20 cellular contexts compared by ENCODE assay signal in genomic region chr6:35378281-35378680, GRCh38. TPM values are rescaled to one million over a fixed set of nuclear protein-coding genes. Genes with fewer than 3 reads are reported as not detected.
DNase-seq lines count a peak whose midpoint lies in the region; ATAC-seq and TF ChIP-seq lines count a peak whose summit lies in the region.
"Had no signal": no experiment of that assay in that cellular context is flagged by ENCODE, and none has a peak within 500 bp of the region (broad histone marks: within the 10 kb centered on the region; RNA-seq: fewer than 3 reads in every experiment).

No MANE protein-coding gene starts in this region.

- peaks cover 21% of the 10 kb centered on the region for H3K9me3 Mint-ChIP-seq in WTC11
- peaks cover 33% of the 10 kb centered on the region for H3K9me3 Mint-ChIP-seq in nephron progenitor cell
- peaks cover 11% of the 10 kb centered on the region for H3K9me3 Mint-ChIP-seq in endodermal cell
- H3K9me3 Mint-ChIP-seq: HFFc6 had no signal

- H3K9me3 ChIP-seq in thoracic aorta (no peaks in the 10 kb centered on the region), endodermal cell (ENCODE audit: control insufficient read depth, low read length) (peaks cover 11% of the 10 kb centered on the region)
- H3K9me3 ChIP-seq: Caco-2, HAP-1 had no signal

- no peak overlapping the region for H3K9ac ChIP-seq in endodermal cell (ENCODE audit: extremely low read depth, low read length, poor library complexity, severe bottlenecking)
- H3K9ac ChIP-seq: BLaER1 had no signal

- TF ChIP-seq CTCF in AG10803 (conservative IDR thresholded peaks at IDR 0.05; ENCODE audit: low read length) (no peak), WTC11 (IDR thresholded peaks at IDR 0.05) (no peak), nephron progenitor cell (IDR thresholded peaks at IDR 0.05) (no peak), thoracic aorta (IDR thresholded peaks at IDR 0.05) (no peak), endodermal cell (conservative IDR thresholded peaks at IDR 0.05) (no peak)

- H3K36me3 ChIP-seq in thoracic aorta: no peaks in the 10 kb centered on the region
- no peaks in the 10 kb centered on the region for H3K36me3 ChIP-seq in endodermal cell (ENCODE audit: control insufficient read depth, insufficient read depth, low read length)
- H3K36me3 ChIP-seq: HAP-1 had no signal

- H3K27ac Mint-ChIP-seq in WTC11: peak overlapping the region; percentile 43; the same call in 1 of the 2 replicates
- peak overlapping the region; percentile 77 for H3K27ac Mint-ChIP-seq in nephron progenitor cell
- H3K27ac Mint-ChIP-seq in endodermal cell: no peak overlapping the region
- H3K27ac Mint-ChIP-seq: B cell; CD4-positive, CD25-positive, alpha-beta regulatory T cell; CD8-positive, alpha-beta T cell had no signal

- H3K36me3 Mint-ChIP-seq in WTC11 (peaks cover 17% of the 10 kb centered on the region), nephron progenitor cell (ENCODE audit: low read depth) (peaks cover 52% of the 10 kb centered on the region), endodermal cell (ENCODE audit: low read depth) (peaks cover 15% of the 10 kb centered on the region)

- CTCF ChIA-PET in WTC11 (lab: Charles Lee): interaction anchor here (0.7 to 3.5 kb wide), 5 partner anchors 10 to 174 kb away, joined by 3 to 9 read pairs (median 5); partner anchors contain the start of gene PPARD

- POLR2A ChIA-PET in WTC11 (lab: Charles Lee): no interaction called here

- H3K4me1 ChIP-seq in thoracic aorta (ENCODE audit: control insufficient read depth in 1 of 2, low read depth in 2 of 2) (peaks cover 20 to 41% of the 10 kb centered on the region in 2 donors), endodermal cell (ENCODE audit: control insufficient read depth, insufficient read depth, low read length) (no peaks in the 10 kb centered on the region)
- H3K4me1 ChIP-seq: Caco-2, HAP-1 had no signal

- H3K4me1 Mint-ChIP-seq in WTC11 (no peaks in the 10 kb centered on the region), nephron progenitor cell (peaks cover 25% of the 10 kb centered on the region), endodermal cell (no peaks in the 10 kb centered on the region)

- H3K4me3 Mint-ChIP-seq in WTC11 (no peak overlapping the region), nephron progenitor cell (no peak overlapping the region), endodermal cell (no peak overlapping the region)
- H3K4me3 Mint-ChIP-seq: B cell; CD4-positive, CD25-positive, alpha-beta regulatory T cell; CD8-positive, alpha-beta T cell had no signal

- DNase-seq in AG10803 (ENCODE audit: low read depth): peak; percentile 62
- no peak for DNase-seq in WTC11 (ENCODE audit: low spot score)
- no peak for DNase-seq in nephron progenitor cell
- DNase-seq in thoracic aorta (ENCODE audit: low spot score): no peak
- no peak for DNase-seq in endodermal cell
- DNase-seq: 8988T; Caco-2; CD4-positive, CD25-positive, alpha-beta regulatory T cell; CD8-positive, alpha-beta T cell; DMS153; DND-41; GOT3; HFFc6 had no signal

- 90 to 97% methylated on average over 3 of the region's 3 CpGs for WGBS in endodermal cell (ENCODE audit: insufficient coverage in 1 of 2, insufficient read length in 1 of 2), 2 experiments

- H3K27me3 Mint-ChIP-seq in WTC11 (ENCODE audit: low read depth) (peaks cover 4% of the 10 kb centered on the region), nephron progenitor cell (ENCODE audit: low read depth, poor library complexity) (peaks cover 4% of the 10 kb centered on the region), endodermal cell (ENCODE audit: insufficient read depth) (no peaks in the 10 kb centered on the region)
- H3K27me3 Mint-ChIP-seq: B cell; CD4-positive, CD25-positive, alpha-beta regulatory T cell had no signal

- H3K27me3 ChIP-seq in thoracic aorta (replicated peaks; ENCODE audit: insufficient read depth) (no peaks in the 10 kb centered on the region), endodermal cell (ENCODE audit: control insufficient read depth, insufficient read depth, low read length, poor library complexity, severe bottlenecking) (no peaks in the 10 kb centered on the region)
- H3K27me3 ChIP-seq: BLaER1 had no signal

- no peak for ATAC-seq in WTC11
- ATAC-seq in thoracic aorta (ENCODE audit: insufficient number of reproducible peaks, low FRiP score, low read depth): no peak
- ATAC-seq in HG03378 (IDR thresholded peaks at IDR 0.05; ENCODE audit: unreplicated experiment): no peak
- ATAC-seq in GM19324 (IDR thresholded peaks at IDR 0.05; ENCODE audit: low FRiP score, unreplicated experiment): no peak
- ATAC-seq: CD8-positive, alpha-beta T cell; GM12878 had no signal

- H3K27ac ChIP-seq in thoracic aorta: peak overlapping the region; percentile 78 to 87
- no peak overlapping the region for H3K27ac ChIP-seq in endodermal cell (ENCODE audit: low read depth, low read length)
- H3K27ac ChIP-seq: BLaER1, C4-2B had no signal

- no peak overlapping the region for H3K4me3 ChIP-seq in AG10803 (ENCODE audit: low read length)
- no peak overlapping the region for H3K4me3 ChIP-seq in thoracic aorta
- no peak overlapping the region for H3K4me3 ChIP-seq in endodermal cell (ENCODE audit: low read length)
- H3K4me3 ChIP-seq: BLaER1, GM12878, HAP-1 had no signal

TF ChIP-seq in WTC11, 78 proteins besides CTCF, POLR2A, EP300 and RAD21:
- TF ChIP-seq CREB1 (CRISPR knock-in tag; IDR thresholded peaks at IDR 0.05) (no peak), AFF4 (CRISPR knock-in tag; IDR thresholded peaks at IDR 0.05; ENCODE audit: borderline replicate concordance) (no peak)
TF ChIP-seq in WTC11: peak in this region for 0.

RNA-seq across cellular contexts. Expression of gene PPARD, which starts 35.9 kb away (rescaled TPM):
- 14.7 to 17.1 TPM (median 16.8 TPM) in 3 replicates for total RNA-seq in WTC11 (2021)
- total RNA-seq in thoracic aorta: 10 to 100 TPM; 15.8 to 38.4 TPM
- 10 to 100 TPM; 10.9 to 11.5 TPM for total RNA-seq in endodermal cell
- polyA plus RNA-seq in endodermal cell (2013, experiment 1 of 2): 15.1 TPM
- 13.3 TPM for polyA plus RNA-seq in endodermal cell (2013, experiment 2 of 2)
